18 cellular contexts compared by ENCODE assay signal in genomic region chr20:34585019-34585418, GRCh38.
"Had no signal": no experiment of that assay in that cellular context is flagged by ENCODE, and none has a peak within 500 bp of the region (broad histone marks: within the 10 kb centered on the region; RNA-seq: fewer than 3 reads in every experiment).

No MANE protein-coding gene starts in this region.

- H3K4me3 Mint-ChIP-seq: endodermal cell; naive thymus-derived CD8-positive, alpha-beta T cell had no signal

- H3K27me3 ChIP-seq: heart right ventricle, neutrophil, sigmoid colon, suprapubic skin, tibial artery, upper lobe of right lung had no signal

- H3K27ac Mint-ChIP-seq: endodermal cell had no signal

- ATAC-seq: heart right ventricle; mucosa of descending colon; naive thymus-derived CD8-positive, alpha-beta T cell; upper lobe of right lung had no signal

- H3K27ac ChIP-seq: coronary artery, neutrophil, sigmoid colon, skin epidermis, suprapubic skin, tibial artery, upper lobe of right lung had no signal

- DNase-seq: central memory CD4-positive, alpha-beta T cell; effector CD4-positive, alpha-beta T cell; endodermal cell; erythroblast; heart right ventricle; left ventricle myocardium inferior; mucosa of descending colon; naive thymus-derived CD8-positive, alpha-beta T cell; sigmoid colon; stimulated activated CD4-positive, alpha-beta T cell treated with anti-CD3 and anti-CD28 coated beads, Interleukin-2, amount 100 ng/mL, for 24 hours; stimulated activated naive CD4-positive, alpha-beta T cell; tibial artery; upper lobe of right lung had no signal

- H3K36me3 ChIP-seq: upper lobe of right lung had no signal

- H3K4me3 ChIP-seq: coronary artery, heart right ventricle, left ventricle myocardium inferior, lung, mucosa of descending colon, sigmoid colon, skin epidermis, suprapubic skin, tibial artery, upper lobe of right lung had no signal

- H3K27me3 Mint-ChIP-seq: naive thymus-derived CD8-positive, alpha-beta T cell had no signal

- H3K9me3 ChIP-seq: heart right ventricle, left ventricle myocardium inferior, mucosa of descending colon, neutrophil, sigmoid colon, suprapubic skin, tibial artery, upper lobe of right lung had no signal

- H3K9me3 Mint-ChIP-seq: endodermal cell; naive thymus-derived CD8-positive, alpha-beta T cell had no signal
